ENCODE assay signal across 8 cellular contexts in the genomic region with DNA sequence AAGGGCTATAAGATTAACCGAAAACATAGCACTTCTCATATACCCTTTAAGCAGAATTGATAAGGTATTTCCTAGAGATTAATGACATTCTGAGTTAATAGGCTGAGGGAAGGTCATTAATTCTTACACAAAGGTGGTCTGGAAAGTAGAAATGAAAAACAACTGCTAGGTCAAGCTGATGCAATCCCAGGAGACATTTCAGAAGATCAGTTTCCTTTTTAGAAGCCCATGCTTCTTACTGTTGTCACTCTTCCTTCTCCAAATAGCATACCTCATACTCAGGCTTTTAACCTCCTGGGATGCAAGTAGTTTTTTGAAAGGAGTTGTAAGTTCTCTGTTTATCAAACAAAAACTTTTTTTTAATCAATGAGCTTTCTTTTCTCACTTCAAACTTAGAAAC. TPM values are rescaled to one million over a fixed set of nuclear protein-coding genes. Genes with fewer than 3 reads are reported as not detected.
DNase-seq lines count a peak whose midpoint lies in the region; ATAC-seq and TF ChIP-seq lines count a peak whose summit lies in the region.

No MANE protein-coding gene starts in this region.

- peaks cover 4% of the 10 kb centered on the region for H3K9me3 Mint-ChIP-seq in progenitor cell of endocrine pancreas (ENCODE audit: low read depth)

- no peaks in the 10 kb centered on the region for H3K36me3 ChIP-seq in tibial nerve

- H3K4me1 Mint-ChIP-seq in progenitor cell of endocrine pancreas (ENCODE audit: low read depth), result peaks cover 63% of the 10 kb centered on the region

- DNase-seq in DMS 273 (lab: John Stamatoyannopoulos, UW; ENCODE audit: unreplicated experiment) (peak; percentile 17), DMS 273 treated with DMSO at 0.1 percent for 48 hours (lab: John Stamatoyannopoulos, UW) (no peak), OCI-M1 (lab: John Stamatoyannopoulos, UW) (peak; percentile 80), progenitor cell of endocrine pancreas (ENCODE audit: low spot score, unreplicated experiment) (no peak), tibial nerve (ENCODE audit: low spot score in 2 of 2) (no peak), Kasumi-1 (lab: John Stamatoyannopoulos, UW) (no peak), HPDE6-E6E7 (ENCODE audit: extremely low spot score) (no peak)

- no peaks in the 10 kb centered on the region for H3K27me3 Mint-ChIP-seq in progenitor cell of endocrine pancreas

- H3K9me3 ChIP-seq in tibial nerve, result no peaks in the 10 kb centered on the region

- peaks cover 0 to 35% (median 6%) of the 10 kb centered on the region in 4 donors for H3K4me1 ChIP-seq in tibial nerve

- H3K36me3 Mint-ChIP-seq in progenitor cell of endocrine pancreas (ENCODE audit: insufficient read depth), result peaks cover 3% of the 10 kb centered on the region

- TF ChIP-seq CTCF in progenitor cell of endocrine pancreas (IDR thresholded peaks at IDR 0.05; ENCODE audit: unreplicated experiment), result no peak
- no peak for TF ChIP-seq CTCF in tibial nerve (IDR thresholded peaks at IDR 0.05)

- no peak overlapping the region for H3K4me3 ChIP-seq in tibial nerve

- no peaks in the 10 kb centered on the region for H3K27me3 ChIP-seq in tibial nerve

- no peak for TF ChIP-seq EP300 in tibial nerve (IDR thresholded peaks at IDR 0.05)

- peak; percentile 41 for ATAC-seq in HG02642 (IDR thresholded peaks at IDR 0.05; ENCODE audit: poor library complexity, unreplicated experiment)

- no peak overlapping the region for H3K4me3 Mint-ChIP-seq in progenitor cell of endocrine pancreas (ENCODE audit: low read depth)

- peak overlapping the region; percentile 94 for H3K27ac Mint-ChIP-seq in progenitor cell of endocrine pancreas

- no peak for TF ChIP-seq POLR2A in tibial nerve (IDR thresholded peaks at IDR 0.05)

- WGBS in tibial nerve, 2 donors, result 89% methylated on average over 1 of the region's 1 CpG

- H3K27ac ChIP-seq in tibial nerve, result peak overlapping the region in 1 of 4 donors; percentile 26

RNA-seq across cellular contexts. Expression of a gene that starts 8.8 kb away (rescaled TPM):
- total RNA-seq in progenitor cell of endocrine pancreas (19.4 and 29.6 TPM in 2 replicates), tibial nerve (10 to 100 TPM; 26.7 to 46.3 (median 30.8) TPM)

Comparison
In these comparisons a context has a peak if more than half of its experiments do, and no peak if none do; other contexts are left out.
1. DNase-seq: peak in DMS 273 (single experiment) and OCI-M1 (single experiment); none in DMS 273 treated with DMSO at 0.1 percent for 48 hours (single experiment), progenitor cell of endocrine pancreas (single experiment), tibial nerve (0 of 2), Kasumi-1 (0 of 2) and HPDE6-E6E7 (single experiment).